19 cellular contexts compared by ENCODE assay signal in the genomic region with DNA sequence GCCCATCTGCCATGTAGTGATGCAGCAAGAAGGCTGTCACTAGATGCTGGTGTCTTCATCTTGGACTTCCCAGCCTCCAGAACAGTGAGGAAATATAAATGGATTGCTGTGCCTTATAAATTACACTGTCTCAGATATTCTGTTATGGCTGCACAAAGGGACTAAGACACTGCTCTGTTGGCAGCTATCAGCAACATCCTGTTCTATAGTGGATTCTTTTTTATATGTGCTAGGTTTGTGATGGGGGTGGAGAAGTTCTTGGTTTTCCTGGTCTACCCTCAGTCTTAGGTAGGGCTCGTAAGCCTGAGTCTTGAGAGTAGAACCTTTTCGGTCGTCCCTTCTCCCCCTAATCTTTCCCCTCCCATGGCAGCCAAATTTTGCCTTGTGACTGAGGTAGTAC. TPM values are rescaled to one million over a fixed set of nuclear protein-coding genes. Genes with fewer than 3 reads are reported as not detected.
DNase-seq lines count a peak whose midpoint lies in the region; ATAC-seq lines count a peak whose summit lies in the region.
"Had no signal": no experiment of that assay in that cellular context is flagged by ENCODE, and none has a peak within 500 bp of the region (broad histone marks: within the 10 kb centered on the region; RNA-seq: fewer than 3 reads in every experiment).

No MANE protein-coding gene starts in this region.

- no peak overlapping the region for H3K4me3 Mint-ChIP-seq in activated T-cell treated with anti-CD3 and anti-CD28 coated beads, Interleukin-2, amount 50 U/mL, for 24 hours
- H3K4me3 Mint-ChIP-seq in T-helper 17 cell = peak overlapping the region; percentile 51
- H3K4me3 Mint-ChIP-seq in effector memory CD8-positive, alpha-beta T cell = peak overlapping the region; percentile 48 to 68
- no peak overlapping the region for H3K4me3 Mint-ChIP-seq in stimulated activated memory B cell treated with anti-CD40 and anti-IgM and Interleukin-4, amounts not matched to agents 10 μg/mL and 1 μg/mL and 100 μg/mL, for 72 hours
- H3K4me3 Mint-ChIP-seq: CD14-positive monocyte, mesothelial cell of epicardium, neural progenitor cell had no signal

- no peaks in the 10 kb centered on the region for H3K9me3 ChIP-seq in T-helper 17 cell (ENCODE audit: control insufficient read depth, low read length, poor library complexity, severe bottlenecking)
- H3K9me3 ChIP-seq: colonic mucosa had no signal

- H3K27me3 Mint-ChIP-seq in activated T-cell treated with anti-CD3 and anti-CD28 coated beads, Interleukin-2, amount 50 U/mL, for 24 hours = no peaks in the 10 kb centered on the region
- H3K27me3 Mint-ChIP-seq in T-helper 17 cell = no peaks in the 10 kb centered on the region
- no peaks in the 10 kb centered on the region for H3K27me3 Mint-ChIP-seq in effector memory CD8-positive, alpha-beta T cell
- no peaks in the 10 kb centered on the region for H3K27me3 Mint-ChIP-seq in stimulated activated memory B cell treated with anti-CD40 and anti-IgM and Interleukin-4, amounts not matched to agents 10 μg/mL and 1 μg/mL and 100 μg/mL, for 72 hours

- peak overlapping the region; percentile 96 for H3K27ac Mint-ChIP-seq in activated T-cell treated with anti-CD3 and anti-CD28 coated beads, Interleukin-2, amount 50 U/mL, for 24 hours
- H3K27ac Mint-ChIP-seq in T-helper 17 cell = peak overlapping the region; percentile 92
- peak overlapping the region; percentile 90 to 96 for H3K27ac Mint-ChIP-seq in effector memory CD8-positive, alpha-beta T cell
- peak overlapping the region; percentile 53 for H3K27ac Mint-ChIP-seq in stimulated activated memory B cell treated with anti-CD40 and anti-IgM and Interleukin-4, amounts not matched to agents 10 μg/mL and 1 μg/mL and 100 μg/mL, for 72 hours
- H3K27ac Mint-ChIP-seq: mesothelial cell of epicardium, neural progenitor cell had no signal

- peaks cover 23% of the 10 kb centered on the region for H3K36me3 Mint-ChIP-seq in activated T-cell treated with anti-CD3 and anti-CD28 coated beads, Interleukin-2, amount 50 U/mL, for 24 hours (ENCODE audit: low read depth)
- no peaks in the 10 kb centered on the region for H3K36me3 Mint-ChIP-seq in T-helper 17 cell (ENCODE audit: low read depth)
- peaks cover 28% of the 10 kb centered on the region for H3K36me3 Mint-ChIP-seq in effector memory CD8-positive, alpha-beta T cell (ENCODE audit: insufficient read depth)
- H3K36me3 Mint-ChIP-seq in stimulated activated memory B cell treated with anti-CD40 and anti-IgM and Interleukin-4, amounts not matched to agents 10 μg/mL and 1 μg/mL and 100 μg/mL, for 72 hours = peaks cover 29% of the 10 kb centered on the region

- peaks cover 85% of the 10 kb centered on the region for H3K4me1 Mint-ChIP-seq in activated T-cell treated with anti-CD3 and anti-CD28 coated beads, Interleukin-2, amount 50 U/mL, for 24 hours (ENCODE audit: low read depth)
- H3K4me1 Mint-ChIP-seq in T-helper 17 cell = peaks cover 52% of the 10 kb centered on the region
- peaks cover 55 to 67% of the 10 kb centered on the region in 2 donors for H3K4me1 Mint-ChIP-seq in effector memory CD8-positive, alpha-beta T cell (ENCODE audit: low read depth in 2 of 2)
- peaks cover 80% of the 10 kb centered on the region for H3K4me1 Mint-ChIP-seq in stimulated activated memory B cell treated with anti-CD40 and anti-IgM and Interleukin-4, amounts not matched to agents 10 μg/mL and 1 μg/mL and 100 μg/mL, for 72 hours
- H3K4me1 Mint-ChIP-seq: neural progenitor cell had no signal

- peaks cover 10% of the 10 kb centered on the region for H3K9me3 Mint-ChIP-seq in activated T-cell treated with anti-CD3 and anti-CD28 coated beads, Interleukin-2, amount 50 U/mL, for 24 hours
- H3K9me3 Mint-ChIP-seq in effector memory CD8-positive, alpha-beta T cell = no peaks in the 10 kb centered on the region
- H3K9me3 Mint-ChIP-seq in stimulated activated memory B cell treated with anti-CD40 and anti-IgM and Interleukin-4, amounts not matched to agents 10 μg/mL and 1 μg/mL and 100 μg/mL, for 72 hours = peaks cover 10% of the 10 kb centered on the region

- DNase-seq in activated T-cell treated with anti-CD3 and anti-CD28 coated beads, Interleukin-2, amount 50 U/mL, for 24 hours = no peak
- DNase-seq in activated T-cell treated with anti-CD3 and anti-CD28 coated beads, Interleukin-2, amount 50 U/mL, for 1 hour = no peak
- no peak for DNase-seq in T-helper 17 cell
- no peak for DNase-seq in effector memory CD8-positive, alpha-beta T cell
- no peak for DNase-seq in T-helper 2 cell
- DNase-seq in A172 (ENCODE audit: low spot score) = no peak
- DNase-seq: activated CD8-positive, alpha-beta memory T cell treated with anti-CD3 and anti-CD28 coated beads, Interleukin-2, amount 50 U/mL, for 48 hours; brain microvascular endothelial cell; colonic mucosa; left colon; NCI-H1092; NCI-H1930; SHP77 treated with DMSO at 0.1 percent for 48 hours; stimulated activated CD4-positive, alpha-beta T cell treated with anti-CD3 and anti-CD28 coated beads, Interleukin-4, amount 100 ng/mL, for 1 hour had no signal

- ATAC-seq in T-helper 17 cell (no peak), HG03108 (IDR thresholded peaks at IDR 0.05; ENCODE audit: unreplicated experiment) (no peak)
- ATAC-seq in effector memory CD8-positive, alpha-beta T cell (replicated peaks) = peak; percentile 7
- ATAC-seq in stimulated activated memory B cell treated with anti-CD40 and anti-IgM and Interleukin-4, amounts not matched to agents 10 μg/mL and 1 μg/mL and 100 μg/mL, for 72 hours = no peak
- ATAC-seq: left colon had no signal

RNA-seq across cellular contexts. Expression of a gene that starts 17.3 kb away (rescaled TPM):
- 10 to 100 TPM; 70.1 to 73.4 TPM for total RNA-seq in T-helper 17 cell
- total RNA-seq in A172 (2014; rRNA removed; shearing (Covaris generic)) = 10.0 and 12.4 TPM in 2 replicates

Comparison
In these comparisons a context has a peak if more than half of its experiments do, and no peak if none do; other contexts are left out.
1. H3K4me3 Mint-ChIP-seq: peak in T-helper 17 cell (single experiment) and effector memory CD8-positive, alpha-beta T cell (2 of 2); none in activated T-cell treated with anti-CD3 and anti-CD28 coated beads, Interleukin-2, amount 50 U/mL, for 24 hours (single experiment) and stimulated activated memory B cell treated with anti-CD40 and anti-IgM and Interleukin-4, amounts not matched to agents 10 μg/mL and 1 μg/mL and 100 μg/mL, for 72 hours (single experiment).
2. Peak in every context shown above with its lines, with median percentiles within 50 percentile points of each other: H3K27ac Mint-ChIP-seq.